12 cellular contexts compared by ENCODE assay signal in genomic region chr2:30236591-30237245, GRCh38. TPM values are rescaled to one million over a fixed set of nuclear protein-coding genes. Genes with fewer than 3 reads are reported as not detected.
DNase-seq lines count a peak whose midpoint lies in the region; ATAC-seq, FAIRE-seq and TF ChIP-seq lines count a peak whose summit lies in the region.
"Had no signal": no experiment of that assay in that cellular context is flagged by ENCODE, and none has a peak within 500 bp of the region (broad histone marks: within the 10 kb centered on the region; RNA-seq: fewer than 3 reads in every experiment).

No MANE protein-coding gene starts in this region.

- peaks cover 8% of the 10 kb centered on the region for H3K36me3 Mint-ChIP-seq in IgD-negative memory B cell
- H3K36me3 Mint-ChIP-seq in naive thymus-derived CD8-positive, alpha-beta T cell: peaks cover 12 to 79% (median 56%) of the 10 kb centered on the region in 3 donors

- no peak for TF ChIP-seq RAD21 in A549 (conservative IDR thresholded peaks at IDR 0.05 in 1 of 2, IDR thresholded peaks at IDR 0.05 in 1 of 2)

- WGBS in A549 (ENCODE audit: missing lambda C conversion rate): 87% methylated on average over 8 of the region's 8 CpGs

- peaks cover 82% of the 10 kb centered on the region for H3K4me1 ChIP-seq in A549
- peaks cover 9% of the 10 kb centered on the region for H3K4me1 ChIP-seq in HAP-1

- peak overlapping the region; percentile 83; the same call in 2 of the 3 replicates for H3K4me2 ChIP-seq in A549

- TF ChIP-seq EP300 in A549 (IDR thresholded peaks at IDR 0.05): no peak

- H3K36me3 ChIP-seq in HAP-1 (replicated peaks): peaks cover 65% of the 10 kb centered on the region

- H3K4me3 ChIP-seq in A549 (no peak overlapping the region), coronary artery (peak overlapping the region; percentile 98), HAP-1 (no peak overlapping the region)

- CTCF ChIA-PET in A549 (lab: Yijun Ruan, JAX): interaction anchor here (0.9 to 10.4 kb wide), 11 partner anchors 8 to 475 kb away, joined by 3 to 135 read pairs (median 5); no protein-coding TSS in a partner anchor

- H3K27me3 Mint-ChIP-seq in IgD-negative memory B cell: no peaks in the 10 kb centered on the region
- no peaks in the 10 kb centered on the region for H3K27me3 Mint-ChIP-seq in naive thymus-derived CD8-positive, alpha-beta T cell

- DNase-seq in A549 (ENCODE audit: low read depth in 1 of 2, low spot score in 1 of 2) (no peak), coronary artery (ENCODE audit: low spot score) (peak; percentile 81), NCI-H446 (lab: John Stamatoyannopoulos, UW) (no peak), HAP-1 (ENCODE audit: low spot score in 2 of 2) (no peak), NAMALWA (ENCODE audit: low spot score) (no peak)
- DNase-seq in naive thymus-derived CD8-positive, alpha-beta T cell: no peak
- DNase-seq: cortex of kidney, foreskin melanocyte, NCI-H1436 had no signal

- H3K4me1 Mint-ChIP-seq in IgD-negative memory B cell: peaks cover 35 to 69% (median 60%) of the 10 kb centered on the region in 3 donors
- peaks cover 53 to 80% (median 78%) of the 10 kb centered on the region in 4 donors for H3K4me1 Mint-ChIP-seq in naive thymus-derived CD8-positive, alpha-beta T cell

- in situ Hi-C loops in HAP-1 (cut with MboI; ENCODE audit: low sequenced_read_pairs): loop anchor here (10.0 kb wide), 1 partner anchor 208 kb away; the partner anchor contains the start of gene LCLAT1

- POLR2A ChIA-PET in A549 (lab: Yijun Ruan, JAX): no interaction called here
- POLR2A ChIA-PET in naive thymus-derived CD8-positive, alpha-beta T cell (lab: Charles Lee): interaction anchor here (0.9 to 15.8 kb wide), 11 partner anchors 7 to 237 kb away, joined by 3 to 697 read pairs (median 28); partner anchors contain the start of genes LBH, LCLAT1 and YPEL5

- TF ChIP-seq CTCF in A549 (IDR thresholded peaks at IDR 0.05): no peak
- no peak for TF ChIP-seq CTCF in coronary artery (IDR thresholded peaks at IDR 0.05)

- no peaks in the 10 kb centered on the region for H3K27me3 ChIP-seq in HAP-1 (ENCODE audit: low read depth)

- no peaks in the 10 kb centered on the region for H3K9me3 Mint-ChIP-seq in IgD-negative memory B cell
- H3K9me3 Mint-ChIP-seq in naive thymus-derived CD8-positive, alpha-beta T cell: no peaks in the 10 kb centered on the region

- H3K9me3 ChIP-seq in A549 (no peaks in the 10 kb centered on the region), HAP-1 (no peaks in the 10 kb centered on the region)

- H3K27ac Mint-ChIP-seq in IgD-negative memory B cell: peak overlapping the region in 2 of 3 donors; percentile 75 to 90
- H3K27ac Mint-ChIP-seq in naive thymus-derived CD8-positive, alpha-beta T cell: peak overlapping the region; percentile 87 to 100 (median 95)

- ATAC-seq in A549: no peak
- ATAC-seq in naive thymus-derived CD8-positive, alpha-beta T cell: no peak
- ATAC-seq in HG03565 (IDR thresholded peaks at IDR 0.05; ENCODE audit: unreplicated experiment): no peak

- no peak for TF ChIP-seq POLR2A in A549 (IDR thresholded peaks at IDR 0.05; ENCODE audit: low read length)

- H3K27ac ChIP-seq in A549: peak overlapping the region in 1 of 2 experiments; percentile 92; a peak in 3 of 6 replicates
- H3K27ac ChIP-seq in coronary artery: peak overlapping the region; percentile 80 to 99
- H3K27ac ChIP-seq: C4-2B had no signal

- H3K4me3 Mint-ChIP-seq in IgD-negative memory B cell: peak overlapping the region; percentile 31 to 72 (median 50)
- peak overlapping the region; percentile 84 to 99 (median 95) for H3K4me3 Mint-ChIP-seq in naive thymus-derived CD8-positive, alpha-beta T cell

- no peak for FAIRE-seq in A549 (lab: Jason Lieb, UNC)

TF ChIP-seq in A549, 52 proteins besides CTCF, POLR2A, EP300 and RAD21:
- TF ChIP-seq, protein P1, sequence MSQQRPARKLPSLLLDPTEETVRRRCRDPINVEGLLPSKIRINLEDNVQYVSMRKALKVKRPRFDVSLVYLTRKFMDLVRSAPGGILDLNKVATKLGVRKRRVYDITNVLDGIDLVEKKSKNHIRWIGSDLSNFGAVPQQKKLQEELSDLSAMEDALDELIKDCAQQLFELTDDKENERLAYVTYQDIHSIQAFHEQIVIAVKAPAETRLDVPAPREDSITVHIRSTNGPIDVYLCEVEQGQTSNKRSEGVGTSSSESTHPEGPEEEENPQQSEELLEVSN (IDR thresholded peaks at IDR 0.05; ENCODE audit: borderline replicate concordance, low read depth): 0 out of 2 replicates have a peak, but pooled peaks have one; percentile 29
- TF ChIP-seq CHD4 (IDR thresholded peaks at IDR 0.05; ENCODE audit: borderline replicate concordance): no peak

RNA-seq across cellular contexts. Expression of gene LBH, which starts 5.4 kb away (rescaled TPM):
- polyA plus RNA-seq in A549 (2011; rRNA removed) (149 and 163 TPM in 2 replicates), A549 (2017; fragmentation: RNase III; extraction: RNeasy Plus Mini Kit Qiagen cat#74134 plus additional on column Dnase treatment) (197 to 273 TPM (median 216 TPM) in 3 replicates), IgD-negative memory B cell (163 TPM)
- 174 and 289 TPM in 2 replicates for polyA plus RNA-seq in A549 (2012; cell fraction: cytosol; rRNA removed)
- polyA plus RNA-seq in A549 (2012; cell fraction: nucleus; rRNA removed): 195 and 198 TPM in 2 replicates
- polyA minus RNA-seq in A549 (2011; rRNA and poly(A)+ RNA removed): 226 and 241 TPM in 2 replicates
- total RNA-seq in naive thymus-derived CD8-positive, alpha-beta T cell: 100 to 1,000 TPM; 537 to 573 TPM
- 100 to 1,000 TPM; 243 to 356 (median 307) TPM for polyA plus RNA-seq in naive thymus-derived CD8-positive, alpha-beta T cell
